Comparison of ENCODE assay signal across 10 cellular contexts in genomic region chr12:12835378-12836145, GRCh38. TPM values are rescaled to one million over a fixed set of nuclear protein-coding genes. Genes with fewer than 3 reads are reported as not detected.
DNase-seq lines count a peak whose midpoint lies in the region; ATAC-seq and TF ChIP-seq lines count a peak whose summit lies in the region.
"Had no signal": no experiment of that assay in that cellular context is flagged by ENCODE, and none has a peak within 500 bp of the region (broad histone marks: within the 10 kb centered on the region; RNA-seq: fewer than 3 reads in every experiment).

No MANE protein-coding gene starts in this region.

- H3K27me3 Mint-ChIP-seq in CD8-positive, alpha-beta memory T cell: no peaks in the 10 kb centered on the region

- peaks cover 24% of the 10 kb centered on the region for H3K4me1 ChIP-seq in HEK293 (ENCODE audit: control insufficient read depth, insufficient read depth, low read length)
- peaks cover 8% of the 10 kb centered on the region for H3K4me1 ChIP-seq in CD8-positive, alpha-beta memory T cell (ENCODE audit: insufficient read depth, low read length)

- peaks cover 9 to 29% of the 10 kb centered on the region in 2 experiments; a peak in 2 of 3 replicates for H3K36me3 ChIP-seq in HEK293 (ENCODE audit: control insufficient read depth in 2 of 2, insufficient read depth in 1 of 2, low read length in 2 of 2)
- H3K36me3 ChIP-seq in CD8-positive, alpha-beta memory T cell (ENCODE audit: insufficient read depth, low read length): peaks cover 9% of the 10 kb centered on the region

- POLR2A ChIA-PET in HEK293 (lab: Yijun Ruan, JAX): interaction anchor here (0.6 to 1.4 kb wide), 2 partner anchors 17 to 55 kb away, joined by 3 read pairs; partner anchors contain the start of gene GPRC5A
- POLR2A ChIA-PET in CD8-positive, alpha-beta memory T cell (lab: Charles Lee): no interaction called here

- CTCF ChIA-PET in HEK293 (lab: Yijun Ruan, JAX): interaction anchor here (0.6 to 5.0 kb wide), 7 partner anchors 20 to 377 kb away, joined by 3 to 44 read pairs (median 4); partner anchors contain the start of genes DDX47 and GPRC5A
- CTCF ChIA-PET in CD8-positive, alpha-beta memory T cell (lab: Charles Lee): interaction anchor here (1.5 kb wide), 1 partner anchor 22 kb away, joined by 3 read pairs; no protein-coding TSS in a partner anchor

- peak; percentile 18; the same call in 2 of the 3 replicates for ATAC-seq in SK-N-SH treated with all-trans-retinoic acid at 6 μM for 48 hours
- no peak for ATAC-seq in stimulated activated effector memory CD8-positive, alpha-beta T cell treated with anti-CD3 and anti-CD28 coated beads, Interleukin-12 subunit alpha, Interleukin-12 subunit beta, amount 100 ng/mL, for 72 hours
- ATAC-seq: activated naive CD4-positive, alpha-beta T cell treated with anti-CD3 and anti-CD28 coated beads, Interleukin-2, amount 50 U/mL, for 72 hours had no signal

- H3K4me3 Mint-ChIP-seq in stimulated activated effector memory CD8-positive, alpha-beta T cell treated with anti-CD3 and anti-CD28 coated beads, Interleukin-12 subunit alpha, Interleukin-12 subunit beta, amount 100 ng/mL, for 72 hours: no peak overlapping the region
- no peak overlapping the region for H3K4me3 Mint-ChIP-seq in CD8-positive, alpha-beta memory T cell

- no peaks in the 10 kb centered on the region for H3K27me3 ChIP-seq in CD8-positive, alpha-beta memory T cell (ENCODE audit: insufficient read depth, low read length, poor library complexity, severe bottlenecking)

- H3K27ac ChIP-seq in HEK293 (ENCODE audit: extremely low read depth, low read depth, low read length): no peak overlapping the region
- H3K27ac ChIP-seq in CD8-positive, alpha-beta memory T cell (ENCODE audit: low read depth, low read length): no peak overlapping the region

- peaks cover 12% of the 10 kb centered on the region for H3K4me1 Mint-ChIP-seq in stimulated activated effector memory CD8-positive, alpha-beta T cell treated with anti-CD3 and anti-CD28 coated beads, Interleukin-12 subunit alpha, Interleukin-12 subunit beta, amount 100 ng/mL, for 72 hours
- H3K4me1 Mint-ChIP-seq in CD8-positive, alpha-beta memory T cell: peaks cover 5 to 6% (median 5%) of the 10 kb centered on the region in 3 donors

- H3K36me3 Mint-ChIP-seq in stimulated activated effector memory CD8-positive, alpha-beta T cell treated with anti-CD3 and anti-CD28 coated beads, Interleukin-12 subunit alpha, Interleukin-12 subunit beta, amount 100 ng/mL, for 72 hours: peaks cover 57% of the 10 kb centered on the region
- peaks cover 4 to 32% (median 17%) of the 10 kb centered on the region in 3 donors for H3K36me3 Mint-ChIP-seq in CD8-positive, alpha-beta memory T cell

- H3K9me3 ChIP-seq in HEK293 (ENCODE audit: control insufficient read depth, insufficient read depth, low read depth, low read length): no peaks in the 10 kb centered on the region
- no peaks in the 10 kb centered on the region for H3K9me3 ChIP-seq in CD8-positive, alpha-beta memory T cell (ENCODE audit: low read length)

- DNase-seq in iris pigment epithelial cell (ENCODE audit: low read depth): peak; percentile 80
- DNase-seq in stimulated activated effector memory CD8-positive, alpha-beta T cell treated with anti-CD3 and anti-CD28 coated beads, Interleukin-12 subunit alpha, Interleukin-12 subunit beta, amount 100 ng/mL, for 72 hours (ENCODE audit: low spot score in 2 of 2): no peak
- DNase-seq in activated naive CD4-positive, alpha-beta T cell (lab: John Stamatoyannopoulos, UW): no peak
- no peak for DNase-seq in CD8-positive, alpha-beta memory T cell
- no peak for DNase-seq in effector CD8-positive, alpha-beta T cell (lab: John Stamatoyannopoulos, UW)
- no peak for DNase-seq in central memory CD4-positive, alpha-beta T cell
- DNase-seq: NCI-H1694 treated with DMSO at 0.1 percent for 48 hours had no signal

- H3K9me3 Mint-ChIP-seq in stimulated activated effector memory CD8-positive, alpha-beta T cell treated with anti-CD3 and anti-CD28 coated beads, Interleukin-12 subunit alpha, Interleukin-12 subunit beta, amount 100 ng/mL, for 72 hours: no peaks in the 10 kb centered on the region
- no peaks in the 10 kb centered on the region for H3K9me3 Mint-ChIP-seq in CD8-positive, alpha-beta memory T cell
- H3K9me3 Mint-ChIP-seq: activated naive CD4-positive, alpha-beta T cell treated with anti-CD3 and anti-CD28 coated beads, Interleukin-2, amount 50 U/mL, for 72 hours had no signal

- no peak for TF ChIP-seq CTCF in HEK293 (tag by site-specific recombination; IDR thresholded peaks at IDR 0.05)

- no peak overlapping the region for H3K4me3 ChIP-seq in HEK293 (ENCODE audit: low read depth, low read length)
- H3K4me3 ChIP-seq in CD8-positive, alpha-beta memory T cell (ENCODE audit: low read length): no peak overlapping the region

- peak overlapping the region; percentile 73 for H3K27ac Mint-ChIP-seq in stimulated activated effector memory CD8-positive, alpha-beta T cell treated with anti-CD3 and anti-CD28 coated beads, Interleukin-12 subunit alpha, Interleukin-12 subunit beta, amount 100 ng/mL, for 72 hours
- peak overlapping the region in 3 of 8 donors; percentile 12 to 77 (median 26) for H3K27ac Mint-ChIP-seq in CD8-positive, alpha-beta memory T cell

TF ChIP-seq in HEK293, 187 proteins besides CTCF, POLR2A, EP300 and RAD21:
- TF ChIP-seq ZNF692 (tag by site-specific recombination; IDR thresholded peaks at IDR 0.05) (peak; percentile 32; the same call in 1 of the 2 replicates), ZEB2 (tag by site-specific recombination; IDR thresholded peaks at IDR 0.05) (0 out of 2 replicates have a peak, but pooled peaks have one; percentile 31), ZNF580 (tag by site-specific recombination; IDR thresholded peaks at IDR 0.05) (peak; percentile 80), TCF7L2 (IDR thresholded peaks at IDR 0.05; ENCODE audit: borderline replicate concordance, low read depth, low read length) (no peak), ZNF626 (tag by site-specific recombination; IDR thresholded peaks at IDR 0.05) (no peak), ZBTB1 (tag by site-specific recombination; IDR thresholded peaks at IDR 0.05) (no peak), ZFP69B (tag by site-specific recombination; IDR thresholded peaks at IDR 0.05) (peak; percentile 18; the same call in 1 of the 2 replicates)
TF ChIP-seq in HEK293: peak in this region for 4.

TF ChIP-seq in SK-N-SH treated with all-trans-retinoic acid at 6 μM for 48 hours, 23 proteins besides CTCF, POLR2A, EP300 and RAD21 (continues in another document):
- TF ChIP-seq CREB5 (CRISPR knock-in tag; IDR thresholded peaks at IDR 0.05; ENCODE audit: low read depth) (no peak), PPARA (CRISPR knock-in tag; IDR thresholded peaks at IDR 0.05; ENCODE audit: borderline replicate concordance) (no peak), OSR1 (CRISPR knock-in tag; IDR thresholded peaks at IDR 0.05) (no peak), ARNTL (CRISPR knock-in tag; IDR thresholded peaks at IDR 0.05; ENCODE audit: borderline replicate concordance, low read depth) (no peak), SNAI2 (CRISPR knock-in tag; IDR thresholded peaks at IDR 0.05) (no peak), TOX (CRISPR knock-in tag; IDR thresholded peaks at IDR 0.05; ENCODE audit: borderline replicate concordance) (no peak), ZNF565 (CRISPR knock-in tag; conservative IDR thresholded peaks at IDR 0.05; ENCODE audit: low read depth) (no peak), POU6F1 (CRISPR knock-in tag; IDR thresholded peaks at IDR 0.05; ENCODE audit: borderline replicate concordance, low read depth) (no peak), ZNF8 (CRISPR knock-in tag; IDR thresholded peaks at IDR 0.05) (no peak), GLIS3 (CRISPR knock-in tag; IDR thresholded peaks at IDR 0.05) (no peak), ZC3H10 (CRISPR knock-in tag; IDR thresholded peaks at IDR 0.05) (no peak), BACH2 (CRISPR knock-in tag; IDR thresholded peaks at IDR 0.05; ENCODE audit: borderline replicate concordance) (no peak)

RNA-seq across cellular contexts. Expression of gene DDX47, which starts 22.4 kb away (rescaled TPM):
- total RNA-seq in CD8-positive, alpha-beta memory T cell: 100 to 1,000 TPM; 105 to 106 TPM
- polyA plus RNA-seq in CD8-positive, alpha-beta memory T cell: 64.5 TPM

RNA-seq across cellular contexts. Expression of gene APOLD1, which starts 50.1 kb away (rescaled TPM):
- total RNA-seq in CD8-positive, alpha-beta memory T cell: 1 to 10 TPM; 2.7 TPM
- polyA plus RNA-seq in CD8-positive, alpha-beta memory T cell: 0.68 TPM

RNA-seq across cellular contexts. Expression of gene GPRC5A, which starts 55.8 kb away (rescaled TPM):
- not detected for total RNA-seq in CD8-positive, alpha-beta memory T cell
- not detected for polyA plus RNA-seq in CD8-positive, alpha-beta memory T cell
